ENCODE assay signal across 8 cellular contexts in the genomic region with DNA sequence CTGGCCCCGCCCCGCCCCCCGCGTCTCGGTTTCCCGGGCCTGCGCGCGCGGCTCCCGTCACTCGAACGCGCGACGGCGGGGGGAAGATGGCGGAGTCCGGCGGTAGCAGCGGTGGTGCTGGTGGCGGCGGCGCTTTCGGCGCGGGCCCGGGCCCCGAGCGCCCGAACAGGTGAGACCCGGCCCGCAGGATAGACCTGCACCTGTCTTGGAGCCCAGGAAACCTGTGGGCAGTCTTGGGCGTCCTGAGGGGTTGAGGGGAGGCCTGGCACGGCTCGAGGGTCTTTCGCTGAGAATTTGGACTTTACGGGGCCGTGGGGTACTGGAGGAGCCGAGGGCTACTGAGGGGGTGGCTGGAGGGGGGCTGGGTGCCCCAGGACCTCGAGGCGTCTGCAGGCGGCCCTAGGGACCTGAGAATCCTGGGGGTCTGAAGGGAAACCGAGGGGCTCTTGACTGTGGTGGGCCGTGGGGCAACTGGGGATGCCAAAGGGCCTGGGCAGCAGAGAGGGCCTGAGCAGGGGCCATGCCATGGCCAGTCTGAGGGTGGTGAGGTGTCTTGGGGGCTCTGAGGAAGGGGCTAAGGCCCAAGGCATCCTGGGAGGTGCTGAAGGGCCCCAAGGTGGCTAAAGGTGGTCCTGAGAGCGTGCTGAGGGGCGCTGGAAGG. TPM values are rescaled to one million over a fixed set of nuclear protein-coding genes. Genes with fewer than 3 reads are reported as not detected.
DNase-seq lines count a peak whose midpoint lies in the region; ATAC-seq and TF ChIP-seq lines count a peak whose summit lies in the region.

A gene with protein sequence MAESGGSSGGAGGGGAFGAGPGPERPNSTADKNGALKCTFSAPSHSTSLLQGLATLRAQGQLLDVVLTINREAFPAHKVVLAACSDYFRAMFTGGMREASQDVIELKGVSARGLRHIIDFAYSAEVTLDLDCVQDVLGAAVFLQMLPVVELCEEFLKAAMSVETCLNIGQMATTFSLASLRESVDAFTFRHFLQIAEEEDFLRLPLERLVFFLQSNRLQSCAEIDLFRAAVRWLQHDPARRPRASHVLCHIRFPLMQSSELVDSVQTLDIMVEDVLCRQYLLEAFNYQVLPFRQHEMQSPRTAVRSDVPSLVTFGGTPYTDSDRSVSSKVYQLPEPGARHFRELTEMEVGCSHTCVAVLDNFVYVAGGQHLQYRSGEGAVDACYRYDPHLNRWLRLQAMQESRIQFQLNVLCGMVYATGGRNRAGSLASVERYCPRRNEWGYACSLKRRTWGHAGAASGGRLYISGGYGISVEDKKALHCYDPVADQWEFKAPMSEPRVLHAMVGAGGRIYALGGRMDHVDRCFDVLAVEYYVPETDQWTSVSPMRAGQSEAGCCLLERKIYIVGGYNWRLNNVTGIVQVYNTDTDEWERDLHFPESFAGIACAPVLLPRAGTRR (plus strand): TSS at position 60 of the 661 bp plus-strand sequence. CDS start 27 bp downstream, at position 87.

- no peaks in the 10 kb centered on the region for H3K36me3 Mint-ChIP-seq in activated T-helper 17 cell treated with anti-CD3 and anti-CD28 coated beads, Interleukin-2, amount 50 U/mL, for 72 hours (ENCODE audit: low read depth)

- peak within 1 kb of the TSS; percentile 79 for H3K4me3 Mint-ChIP-seq in activated T-helper 17 cell treated with anti-CD3 and anti-CD28 coated beads, Interleukin-2, amount 50 U/mL, for 72 hours

- H3K9me3 ChIP-seq in suprapubic skin = no peaks in the 10 kb centered on the region

- no peak for TF ChIP-seq POLR2A in suprapubic skin (IDR thresholded peaks at IDR 0.05)

- no peak for ATAC-seq in activated T-helper 17 cell treated with anti-CD3 and anti-CD28 coated beads, Interleukin-2, amount 50 U/mL, for 72 hours (replicated peaks)
- no peak for ATAC-seq in GM21367 (IDR thresholded peaks at IDR 0.05; ENCODE audit: unreplicated experiment)

- no peak for TF ChIP-seq EP300 in suprapubic skin (IDR thresholded peaks at IDR 0.05)

- 17% methylated on average over 8 of the region's 47 CpGs for WGBS in suprapubic skin

- H3K4me3 ChIP-seq in kidney epithelial cell (ENCODE audit: low read depth, low read length) = peak within 1 kb of the TSS; percentile 73
- H3K4me3 ChIP-seq in suprapubic skin = peak within 1 kb of the TSS; percentile 79

- TF ChIP-seq CTCF in kidney epithelial cell (IDR thresholded peaks at IDR 0.05; ENCODE audit: insufficient read depth, low read length, poor library complexity, severe bottlenecking) = no peak
- TF ChIP-seq CTCF in suprapubic skin (IDR thresholded peaks at IDR 0.05) = no peak

- DNase-seq in activated CD4-positive, CD25-positive, alpha-beta regulatory T cell treated with anti-CD3 and anti-CD28 coated beads, Interleukin-2, amount 50 U/mL, for 72 hours = peak; percentile 36
- no peak for DNase-seq in activated CD4-positive, CD25-positive, alpha-beta regulatory T cell (lab: John Stamatoyannopoulos, UW)
- DNase-seq in kidney epithelial cell (ENCODE audit: low read depth) = no peak
- DNase-seq in suprapubic skin (ENCODE audit: low spot score in 2 of 2) = no peak
- no peak for DNase-seq in cerebellum (ENCODE audit: low spot score)
- no peak for DNase-seq in NCI-H345 (lab: John Stamatoyannopoulos, UW)

- H3K27me3 Mint-ChIP-seq in activated T-helper 17 cell treated with anti-CD3 and anti-CD28 coated beads, Interleukin-2, amount 50 U/mL, for 72 hours = peaks cover 4% of the 10 kb centered on the region

- H3K36me3 ChIP-seq in kidney epithelial cell (ENCODE audit: control insufficient read depth, insufficient read depth, low read length) (no peaks in the 10 kb centered on the region), suprapubic skin (no peaks in the 10 kb centered on the region)

- peak within 1 kb of the TSS; percentile 72 for H3K27ac Mint-ChIP-seq in activated T-helper 17 cell treated with anti-CD3 and anti-CD28 coated beads, Interleukin-2, amount 50 U/mL, for 72 hours

- no peaks in the 10 kb centered on the region for H3K9me3 Mint-ChIP-seq in activated T-helper 17 cell treated with anti-CD3 and anti-CD28 coated beads, Interleukin-2, amount 50 U/mL, for 72 hours

- peak within 1 kb of the TSS; percentile 83 for H3K27ac ChIP-seq in suprapubic skin

- peaks cover 6% of the 10 kb centered on the region for H3K4me1 Mint-ChIP-seq in activated T-helper 17 cell treated with anti-CD3 and anti-CD28 coated beads, Interleukin-2, amount 50 U/mL, for 72 hours

- peaks cover 6% of the 10 kb centered on the region for H3K27me3 ChIP-seq in kidney epithelial cell (ENCODE audit: control insufficient read depth, insufficient read depth, low read length)
- H3K27me3 ChIP-seq in suprapubic skin = no peaks in the 10 kb centered on the region

- peaks cover 36% of the 10 kb centered on the region for H3K4me1 ChIP-seq in suprapubic skin

RNA-seq across cellular contexts. Expression of the gene that starts here (rescaled TPM):
- total RNA-seq in activated T-helper 17 cell treated with anti-CD3 and anti-CD28 coated beads, Interleukin-2, amount 50 U/mL, for 72 hours = 10 to 100 TPM; 10.6 to 11.4 TPM
- total RNA-seq in kidney epithelial cell = 7.5 and 9.6 TPM in 2 replicates
- total RNA-seq in suprapubic skin = 10 to 100 TPM in 2 of 4 donors, 1 to 10 TPM in 2; 6.9 to 26.5 (median 11.5) TPM
- total RNA-seq in cerebellum = 6.4 TPM
